In genomic region chr18:832085-832681, GRCh38 we compare ENCODE assay signal across 10 cellular contexts. TPM values are rescaled to one million over a fixed set of nuclear protein-coding genes. Genes with fewer than 3 reads are reported as not detected.
DNase-seq lines count a peak whose midpoint lies in the region; ATAC-seq and TF ChIP-seq lines count a peak whose summit lies in the region.
"Had no signal": no experiment of that assay in that cellular context is flagged by ENCODE, and none has a peak within 500 bp of the region (broad histone marks: within the 10 kb centered on the region; RNA-seq: fewer than 3 reads in every experiment).

No MANE protein-coding gene starts in this region.

- no peaks in the 10 kb centered on the region for H4K20me1 ChIP-seq in hepatocyte (ENCODE audit: insufficient read depth, poor library complexity, severe bottlenecking)

- peak; percentile 34 for ATAC-seq in T-helper 17 cell
- ATAC-seq in GM19324 (IDR thresholded peaks at IDR 0.05; ENCODE audit: low FRiP score, unreplicated experiment) = no peak

- H3K4me2 ChIP-seq in hepatocyte = peak overlapping the region; percentile 70

- H3K27ac ChIP-seq in HUES48 (ENCODE audit: low read depth, low read length) (peak overlapping the region; percentile 35), hepatocyte (no peak overlapping the region)

- WGBS in hepatocyte (ENCODE audit: low lambda C conversion rate, missing lambda C conversion rate) = 19% methylated on average over 16 of the region's 16 CpGs

- H3K4me1 Mint-ChIP-seq in T-helper 17 cell = peaks cover 21% of the 10 kb centered on the region

- peaks cover 6% of the 10 kb centered on the region for H3K27me3 Mint-ChIP-seq in T-helper 17 cell

- no peak overlapping the region for H3K9ac ChIP-seq in HUES48 (ENCODE audit: low read depth, low read length)

- H3K36me3 ChIP-seq in BE2C (no peaks in the 10 kb centered on the region), HUES48 (ENCODE audit: control insufficient read depth, insufficient read depth, low read length) (no peaks in the 10 kb centered on the region), hepatocyte (replicated peaks; ENCODE audit: insufficient read depth, low read depth) (no peaks in the 10 kb centered on the region)

- TF ChIP-seq CTCF in BE2C (IDR thresholded peaks at IDR 0.05; ENCODE audit: low read depth, low read length) (0 out of 2 replicates have a peak, but pooled peaks have one; percentile 6), hepatocyte (IDR thresholded peaks at IDR 0.05; ENCODE audit: poor library complexity) (peak; percentile 16)

- H2AFZ ChIP-seq in hepatocyte = peak overlapping the region; percentile 6

- H3K4me3 ChIP-seq in BE2C (ENCODE audit: low read depth, low read length) (peak overlapping the region; percentile 41), HUES48 (ENCODE audit: low read depth, low read length) (peak overlapping the region; percentile 47; the same call in 1 of the 2 replicates), hepatocyte (no peak overlapping the region)
- H3K4me3 ChIP-seq: lung had no signal

- no peaks in the 10 kb centered on the region for H3K4me1 ChIP-seq in BE2C
- H3K4me1 ChIP-seq in HUES48 (ENCODE audit: control insufficient read depth, insufficient read depth, low read length) = peaks cover 10% of the 10 kb centered on the region
- H3K4me1 ChIP-seq in hepatocyte (ENCODE audit: insufficient read depth) = no peaks in the 10 kb centered on the region

- peak; percentile 32 for DNase-seq in BE2C
- DNase-seq in T-helper 17 cell = no peak
- DNase-seq in hepatocyte (ENCODE audit: low spot score) = peak; percentile 67
- DNase-seq in AML-193 (lab: John Stamatoyannopoulos, UW) = no peak
- DNase-seq in GDM1 (lab: John Stamatoyannopoulos, UW) = no peak
- no peak for DNase-seq in glomerular visceral epithelial cell (ENCODE audit: extremely low spot score)
- DNase-seq: stimulated activated naive CD4-positive, alpha-beta T cell treated with Interleukin-2 at 50 U/mL for 16 hours had no signal

- H3K36me3 Mint-ChIP-seq in T-helper 17 cell (ENCODE audit: low read depth) = peaks cover 2% of the 10 kb centered on the region

- H3K27ac Mint-ChIP-seq in T-helper 17 cell = no peak overlapping the region

- no peak overlapping the region for H3K4me3 Mint-ChIP-seq in T-helper 17 cell

- H3K9me3 ChIP-seq in BE2C = no peaks in the 10 kb centered on the region
- no peaks in the 10 kb centered on the region for H3K9me3 ChIP-seq in HUES48 (ENCODE audit: control insufficient read depth, insufficient read depth, low read length)
- H3K9me3 ChIP-seq in T-helper 17 cell (ENCODE audit: control insufficient read depth, low read length, poor library complexity, severe bottlenecking) = no peaks in the 10 kb centered on the region
- no peaks in the 10 kb centered on the region for H3K9me3 ChIP-seq in hepatocyte (ENCODE audit: low read depth)

- H3K9me2 ChIP-seq in hepatocyte (replicated peaks; ENCODE audit: insufficient read depth) = no peaks in the 10 kb centered on the region

- H3K27me3 ChIP-seq in BE2C = no peaks in the 10 kb centered on the region
- peaks cover 5% of the 10 kb centered on the region for H3K27me3 ChIP-seq in HUES48 (ENCODE audit: control insufficient read depth, insufficient read depth, low read length)
- no peaks in the 10 kb centered on the region for H3K27me3 ChIP-seq in hepatocyte

- H3K79me2 ChIP-seq in hepatocyte = no peaks in the 10 kb centered on the region

RNA-seq across cellular contexts. Expression of gene YES1, which starts 20.1 kb away (rescaled TPM):
- not detected for polyA plus RNA-seq in BE2C (2012; ENCODE audit: insufficient read depth, insufficient read length, low read depth)
- total RNA-seq in T-helper 17 cell (1 to 10 TPM; 6.9 to 7.1 TPM), hepatocyte (108 and 111 TPM in 2 replicates)
- polyA plus RNA-seq in hepatocyte = 18.4 and 25.2 TPM in 2 replicates

Comparison
In these comparisons a context has a peak if more than half of its experiments do, and no peak if none do; other contexts are left out.
1. DNase-seq: peak in BE2C (single experiment) and hepatocyte (single experiment); none in T-helper 17 cell (0 of 3), AML-193 (0 of 2), GDM1 (single experiment) and glomerular visceral epithelial cell (single experiment).
2. RNA of gene YES1, which starts 20.1 kb away (total RNA-seq): 108 to 111 TPM in hepatocyte; 6.9 to 7.1 TPM in T-helper 17 cell; every median in the first group is over 10 times any median in the second.